Comparison of ENCODE assay signal across 8 cellular contexts in genomic region chr3:107599755-107600122, GRCh38.
DNase-seq lines count a peak whose midpoint lies in the region; ATAC-seq, FAIRE-seq and TF ChIP-seq lines count a peak whose summit lies in the region.

No MANE protein-coding gene starts in this region.

- H3K9ac ChIP-seq in skeletal muscle satellite cell (ENCODE audit: low read depth, low read length), result peak overlapping the region; percentile 71

- H3K4me2 ChIP-seq in skeletal muscle satellite cell (ENCODE audit: low read length), result peak overlapping the region; percentile 89

- no peak for FAIRE-seq in GM12892 (lab: Jason Lieb, UNC)

- DNase-seq in HEK293T (ENCODE audit: extremely low spot score) (no peak), T-helper 17 cell (no peak), foreskin keratinocyte (no peak), H7 (no peak), GM12892 (ENCODE audit: insufficient read length) (no peak), RKO (ENCODE audit: low spot score) (no peak)

- no peaks in the 10 kb centered on the region for H3K36me3 Mint-ChIP-seq in T-helper 17 cell (ENCODE audit: low read depth)

- H3K36me3 ChIP-seq in skeletal muscle satellite cell (ENCODE audit: insufficient read depth, low read length) (no peaks in the 10 kb centered on the region), H7 (replicated peaks; ENCODE audit: control insufficient read depth, insufficient read depth, low read length) (no peaks in the 10 kb centered on the region)

- no peaks in the 10 kb centered on the region for H3K27me3 ChIP-seq in foreskin keratinocyte
- H3K27me3 ChIP-seq in skeletal muscle satellite cell (ENCODE audit: control insufficient read depth, insufficient read depth, low read length), result no peaks in the 10 kb centered on the region
- H3K27me3 ChIP-seq in H7 (ENCODE audit: control insufficient read depth, insufficient read depth, low read length), result no peaks in the 10 kb centered on the region

- H3K4me3 ChIP-seq in skeletal muscle satellite cell (ENCODE audit: low read length) (peak overlapping the region; percentile 58), H7 (ENCODE audit: insufficient read depth, low read depth, low read length) (no peak overlapping the region)

- H3K27ac ChIP-seq in foreskin keratinocyte, result no peak overlapping the region

- TF ChIP-seq POLR2A in GM12892 (IDR thresholded peaks at IDR 0.05; ENCODE audit: low read depth, low read length), result no peak

- no peaks in the 10 kb centered on the region for H3K27me3 Mint-ChIP-seq in T-helper 17 cell

- POLR2A ChIA-PET in HEK293T (lab: Yijun Ruan, JAX), result interaction anchor here (1.5 to 2.1 kb wide), 2 partner anchors 12 to 15 kb away, joined by 4 to 7 read pairs; no protein-coding TSS in a partner anchor

- H3K9me3 ChIP-seq in T-helper 17 cell (ENCODE audit: control insufficient read depth, low read length, poor library complexity, severe bottlenecking) (no peaks in the 10 kb centered on the region), skeletal muscle satellite cell (replicated peaks; ENCODE audit: low read length) (no peaks in the 10 kb centered on the region)

- peaks cover 50% of the 10 kb centered on the region for H3K4me1 Mint-ChIP-seq in T-helper 17 cell

- peak overlapping the region; percentile 93 for H3K27ac Mint-ChIP-seq in T-helper 17 cell

- H3K4me1 ChIP-seq in foreskin keratinocyte (no peaks in the 10 kb centered on the region), skeletal muscle satellite cell (ENCODE audit: control insufficient read depth, insufficient read depth, low read length) (peaks cover 30% of the 10 kb centered on the region)

- ATAC-seq in T-helper 17 cell (peak; percentile 7), foreskin keratinocyte (peak; percentile 4), GM18870 (IDR thresholded peaks at IDR 0.05; ENCODE audit: unreplicated experiment) (no peak)

- H3K4me3 Mint-ChIP-seq in T-helper 17 cell, result peak overlapping the region; percentile 91

- TF ChIP-seq CTCF in foreskin keratinocyte (conservative IDR thresholded peaks at IDR 0.05), result no peak

- CTCF ChIA-PET in HEK293T (lab: Yijun Ruan, JAX), result interaction anchor here (0.6 kb wide), 1 partner anchor 85 kb away, joined by 5 read pairs; no protein-coding TSS in a partner anchor

TF ChIP-seq in HEK293T, 16 proteins besides CTCF, POLR2A, EP300 and RAD21:
- TF ChIP-seq L3MBTL2 (conservative IDR thresholded peaks at IDR 0.05), result no peak
- no peak for TF ChIP-seq SUZ12 (IDR thresholded peaks at IDR 0.05)
- no peak for TF ChIP-seq NFRKB (IDR thresholded peaks at IDR 0.05)
- no peak for TF ChIP-seq TARDBP (IDR thresholded peaks at IDR 0.05)
- peak; percentile 87 for TF ChIP-seq PKNOX1 (IDR thresholded peaks at IDR 0.05)
TF ChIP-seq in HEK293T: peak in this region for 1.
